Comparison of ENCODE assay signal across 1 cellular context in the genomic region with DNA sequence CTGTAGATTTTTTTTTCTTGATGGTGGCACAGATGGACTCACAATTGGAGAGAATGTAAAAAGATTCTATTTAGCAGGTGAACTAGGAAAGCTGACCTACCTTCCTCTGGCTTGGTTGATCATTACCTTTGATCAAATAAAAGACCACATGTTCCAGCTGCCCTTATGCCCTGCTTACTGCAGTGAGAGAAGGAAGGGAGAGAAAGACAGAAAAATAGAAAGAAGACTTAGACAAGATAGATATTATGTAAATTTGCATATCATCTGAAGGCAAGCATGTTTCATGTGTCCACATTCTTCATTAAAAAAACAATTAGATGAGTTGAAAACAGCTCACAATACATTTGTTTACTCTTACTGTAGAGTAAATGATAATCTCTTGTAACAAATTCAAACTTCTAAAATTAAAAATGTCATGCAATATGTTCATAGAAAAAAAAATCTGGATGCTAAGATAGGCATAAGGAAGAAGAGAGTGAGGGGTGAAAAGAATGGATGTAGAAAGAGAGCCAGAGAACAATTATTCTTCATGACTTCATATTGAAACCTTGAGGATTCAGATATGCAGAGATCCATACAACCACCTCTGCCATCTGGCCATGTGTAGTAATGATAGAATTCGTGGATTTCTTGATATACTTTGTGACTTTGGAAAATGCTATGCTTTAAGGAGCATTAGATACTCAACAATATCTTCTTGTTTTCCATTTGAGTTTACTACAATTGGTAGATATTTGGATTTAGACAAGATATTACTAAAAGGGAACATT.
A peak's percentile ranks its signal among the peaks of the same experiment; 100 is the strongest.
TF ChIP-seq lines count a peak whose summit lies in the region.

No MANE protein-coding gene starts in this region.

TF ChIP-seq in HepG2, 621 proteins besides CTCF, POLR2A, EP300 and RAD21 (continued from another document and continues in another):
- TF ChIP-seq, protein P1, sequence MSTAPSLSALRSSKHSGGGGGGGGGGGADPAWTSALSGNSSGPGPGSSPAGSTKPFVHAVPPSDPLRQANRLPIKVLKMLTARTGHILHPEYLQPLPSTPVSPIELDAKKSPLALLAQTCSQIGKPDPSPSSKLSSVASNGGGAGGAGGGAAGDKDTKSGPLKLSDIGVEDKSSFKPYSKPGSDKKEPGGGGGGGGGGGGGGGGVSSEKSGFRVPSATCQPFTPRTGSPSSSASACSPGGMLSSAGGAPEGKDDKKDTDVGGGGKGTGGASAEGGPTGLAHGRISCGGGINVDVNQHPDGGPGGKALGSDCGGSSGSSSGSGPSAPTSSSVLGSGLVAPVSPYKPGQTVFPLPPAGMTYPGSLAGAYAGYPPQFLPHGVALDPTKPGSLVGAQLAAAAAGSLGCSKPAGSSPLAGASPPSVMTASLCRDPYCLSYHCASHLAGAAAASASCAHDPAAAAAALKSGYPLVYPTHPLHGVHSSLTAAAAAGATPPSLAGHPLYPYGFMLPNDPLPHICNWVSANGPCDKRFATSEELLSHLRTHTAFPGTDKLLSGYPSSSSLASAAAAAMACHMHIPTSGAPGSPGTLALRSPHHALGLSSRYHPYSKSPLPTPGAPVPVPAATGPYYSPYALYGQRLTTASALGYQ (CRISPR knock-in tag; IDR thresholded peaks at IDR 0.05) = peak; percentile 52; the same call in 1 of the 2 replicates
- no peak for TF ChIP-seq ZNF564 (CRISPR knock-in tag; IDR thresholded peaks at IDR 0.05)
- TF ChIP-seq, protein P2, sequence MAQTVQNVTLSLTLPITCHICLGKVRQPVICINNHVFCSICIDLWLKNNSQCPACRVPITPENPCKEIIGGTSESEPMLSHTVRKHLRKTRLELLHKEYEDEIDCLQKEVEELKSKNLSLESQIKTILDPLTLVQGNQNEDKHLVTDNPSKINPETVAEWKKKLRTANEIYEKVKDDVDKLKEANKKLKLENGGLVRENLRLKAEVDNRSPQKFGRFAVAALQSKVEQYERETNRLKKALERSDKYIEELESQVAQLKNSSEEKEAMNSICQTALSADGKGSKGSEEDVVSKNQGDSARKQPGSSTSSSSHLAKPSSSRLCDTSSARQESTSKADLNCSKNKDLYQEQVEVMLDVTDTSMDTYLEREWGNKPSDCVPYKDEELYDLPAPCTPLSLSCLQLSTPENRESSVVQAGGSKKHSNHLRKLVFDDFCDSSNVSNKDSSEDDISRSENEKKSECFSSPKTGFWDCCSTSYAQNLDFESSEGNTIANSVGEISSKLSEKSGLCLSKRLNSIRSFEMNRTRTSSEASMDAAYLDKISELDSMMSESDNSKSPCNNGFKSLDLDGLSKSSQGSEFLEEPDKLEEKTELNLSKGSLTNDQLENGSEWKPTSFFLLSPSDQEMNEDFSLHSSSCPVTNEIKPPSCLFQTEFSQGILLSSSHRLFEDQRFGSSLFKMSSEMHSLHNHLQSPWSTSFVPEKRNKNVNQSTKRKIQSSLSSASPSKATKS (CRISPR knock-in tag; IDR thresholded peaks at IDR 0.05) = no peak
- TF ChIP-seq MED8 (CRISPR knock-in tag; IDR thresholded peaks at IDR 0.05; ENCODE audit: insufficient replicate concordance) = no peak
- TF ChIP-seq MTA3 (CRISPR knock-in tag; IDR thresholded peaks at IDR 0.05) = no peak
- TF ChIP-seq SATB2 (CRISPR knock-in tag; IDR thresholded peaks at IDR 0.05) = no peak
- TF ChIP-seq JUND (CRISPR knock-in tag; IDR thresholded peaks at IDR 0.05) = no peak
- 0 out of 2 replicates have a peak, but pooled peaks have one; percentile 56 for TF ChIP-seq ZNF264 (CRISPR knock-in tag; IDR thresholded peaks at IDR 0.05)
- no peak for TF ChIP-seq SIN3A (IDR thresholded peaks at IDR 0.05; ENCODE audit: borderline replicate concordance, low read depth, low read length)
- TF ChIP-seq IRF2 (CRISPR knock-in tag; IDR thresholded peaks at IDR 0.05) = no peak; the same call in 1 of the 2 replicates
- TF ChIP-seq ZNF331 (CRISPR knock-in tag; IDR thresholded peaks at IDR 0.05) = peak; percentile 7; the same call in 1 of the 2 replicates
- TF ChIP-seq, protein P3, sequence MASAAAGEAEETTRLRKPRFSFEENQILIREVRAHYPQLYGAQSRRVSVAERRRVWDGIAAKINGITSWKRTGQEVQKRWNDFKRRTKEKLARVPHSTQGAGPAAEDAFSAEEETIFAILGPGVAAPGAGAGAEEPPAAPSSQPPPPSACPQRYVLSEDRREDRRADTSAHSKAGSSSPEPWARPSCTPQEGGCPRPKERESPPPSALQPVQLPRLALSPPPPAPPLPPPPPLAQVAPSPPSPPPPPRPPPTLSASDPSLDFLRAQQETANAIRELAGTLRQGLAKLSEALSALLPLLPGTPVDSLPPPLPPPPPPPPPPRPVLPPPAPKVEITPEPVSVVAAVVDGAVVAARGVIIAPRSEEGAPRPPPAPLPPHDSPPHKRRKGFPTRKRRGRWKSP (CRISPR knock-in tag; IDR thresholded peaks at IDR 0.05) = no peak
- TF ChIP-seq ZNF468 (CRISPR knock-in tag; IDR thresholded peaks at IDR 0.05) = no peak
- TF ChIP-seq MTF2 (CRISPR knock-in tag; IDR thresholded peaks at IDR 0.05; ENCODE audit: borderline replicate concordance) = no peak
- TF ChIP-seq, protein P4, sequence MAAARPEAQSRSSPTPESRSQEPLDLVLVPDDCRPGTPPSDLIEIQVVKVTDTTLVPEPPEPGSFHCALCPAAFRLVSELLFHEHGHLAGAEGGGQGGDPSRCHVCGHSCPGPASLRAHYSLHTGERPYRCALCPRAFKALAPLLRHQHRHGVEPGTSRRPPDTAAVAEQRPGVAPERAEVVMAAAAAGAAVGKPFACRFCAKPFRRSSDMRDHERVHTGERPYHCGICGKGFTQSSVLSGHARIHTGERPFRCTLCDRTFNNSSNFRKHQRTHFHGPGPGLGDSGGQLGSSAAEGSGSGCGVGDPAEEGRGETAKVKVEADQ (CRISPR knock-in tag; IDR thresholded peaks at IDR 0.05; ENCODE audit: borderline replicate concordance) = peak; percentile 50; the same call in 1 of the 2 replicates
- TF ChIP-seq SP5 (CRISPR knock-in tag; IDR thresholded peaks at IDR 0.05; ENCODE audit: borderline replicate concordance, low read depth) = no peak
- TF ChIP-seq RCOR2 (CRISPR knock-in tag; IDR thresholded peaks at IDR 0.05) = no peak
- TF ChIP-seq, protein P5, sequence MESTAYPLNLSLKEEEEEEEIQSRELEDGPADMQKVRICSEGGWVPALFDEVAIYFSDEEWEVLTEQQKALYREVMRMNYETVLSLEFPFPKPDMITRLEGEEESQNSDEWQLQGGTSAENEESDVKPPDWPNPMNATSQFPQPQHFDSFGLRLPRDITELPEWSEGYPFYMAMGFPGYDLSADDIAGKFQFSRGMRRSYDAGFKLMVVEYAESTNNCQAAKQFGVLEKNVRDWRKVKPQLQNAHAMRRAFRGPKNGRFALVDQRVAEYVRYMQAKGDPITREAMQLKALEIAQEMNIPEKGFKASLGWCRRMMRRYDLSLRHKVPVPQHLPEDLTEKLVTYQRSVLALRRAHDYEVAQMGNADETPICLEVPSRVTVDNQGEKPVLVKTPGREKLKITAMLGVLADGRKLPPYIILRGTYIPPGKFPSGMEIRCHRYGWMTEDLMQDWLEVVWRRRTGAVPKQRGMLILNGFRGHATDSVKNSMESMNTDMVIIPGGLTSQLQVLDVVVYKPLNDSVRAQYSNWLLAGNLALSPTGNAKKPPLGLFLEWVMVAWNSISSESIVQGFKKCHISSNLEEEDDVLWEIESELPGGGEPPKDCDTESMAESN (CRISPR knock-in tag; conservative IDR thresholded peaks at IDR 0.05) = no peak
- TF ChIP-seq, protein P6, sequence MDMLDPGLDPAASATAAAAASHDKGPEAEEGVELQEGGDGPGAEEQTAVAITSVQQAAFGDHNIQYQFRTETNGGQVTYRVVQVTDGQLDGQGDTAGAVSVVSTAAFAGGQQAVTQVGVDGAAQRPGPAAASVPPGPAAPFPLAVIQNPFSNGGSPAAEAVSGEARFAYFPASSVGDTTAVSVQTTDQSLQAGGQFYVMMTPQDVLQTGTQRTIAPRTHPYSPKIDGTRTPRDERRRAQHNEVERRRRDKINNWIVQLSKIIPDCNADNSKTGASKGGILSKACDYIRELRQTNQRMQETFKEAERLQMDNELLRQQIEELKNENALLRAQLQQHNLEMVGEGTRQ (IDR thresholded peaks at IDR 0.05; ENCODE audit: low read depth, low read length) = no peak
- TF ChIP-seq, protein P6 (CRISPR knock-in tag; IDR thresholded peaks at IDR 0.05; ENCODE audit: borderline replicate concordance) = peak; percentile 30; the same call in 1 of the 2 replicates
- TF ChIP-seq ZNF766 (CRISPR knock-in tag; IDR thresholded peaks at IDR 0.05; ENCODE audit: borderline replicate concordance) = no peak
- TF ChIP-seq NR3C1 (CRISPR knock-in tag; IDR thresholded peaks at IDR 0.05) = no peak
- TF ChIP-seq FOXK1 (CRISPR knock-in tag; IDR thresholded peaks at IDR 0.05; ENCODE audit: borderline replicate concordance, low read depth) = no peak
- TF ChIP-seq, protein P7, sequence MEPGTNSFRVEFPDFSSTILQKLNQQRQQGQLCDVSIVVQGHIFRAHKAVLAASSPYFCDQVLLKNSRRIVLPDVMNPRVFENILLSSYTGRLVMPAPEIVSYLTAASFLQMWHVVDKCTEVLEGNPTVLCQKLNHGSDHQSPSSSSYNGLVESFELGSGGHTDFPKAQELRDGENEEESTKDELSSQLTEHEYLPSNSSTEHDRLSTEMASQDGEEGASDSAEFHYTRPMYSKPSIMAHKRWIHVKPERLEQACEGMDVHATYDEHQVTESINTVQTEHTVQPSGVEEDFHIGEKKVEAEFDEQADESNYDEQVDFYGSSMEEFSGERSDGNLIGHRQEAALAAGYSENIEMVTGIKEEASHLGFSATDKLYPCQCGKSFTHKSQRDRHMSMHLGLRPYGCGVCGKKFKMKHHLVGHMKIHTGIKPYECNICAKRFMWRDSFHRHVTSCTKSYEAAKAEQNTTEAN (CRISPR knock-in tag; conservative IDR thresholded peaks at IDR 0.05) = no peak
- TF ChIP-seq KLF16 (CRISPR knock-in tag; IDR thresholded peaks at IDR 0.05) = no peak
- no peak for TF ChIP-seq MLLT10 (CRISPR knock-in tag; IDR thresholded peaks at IDR 0.05)
- TF ChIP-seq, protein P8, sequence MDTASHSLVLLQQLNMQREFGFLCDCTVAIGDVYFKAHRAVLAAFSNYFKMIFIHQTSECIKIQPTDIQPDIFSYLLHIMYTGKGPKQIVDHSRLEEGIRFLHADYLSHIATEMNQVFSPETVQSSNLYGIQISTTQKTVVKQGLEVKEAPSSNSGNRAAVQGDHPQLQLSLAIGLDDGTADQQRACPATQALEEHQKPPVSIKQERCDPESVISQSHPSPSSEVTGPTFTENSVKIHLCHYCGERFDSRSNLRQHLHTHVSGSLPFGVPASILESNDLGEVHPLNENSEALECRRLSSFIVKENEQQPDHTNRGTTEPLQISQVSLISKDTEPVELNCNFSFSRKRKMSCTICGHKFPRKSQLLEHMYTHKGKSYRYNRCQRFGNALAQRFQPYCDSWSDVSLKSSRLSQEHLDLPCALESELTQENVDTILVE (CRISPR knock-in tag; IDR thresholded peaks at IDR 0.05) = 0 out of 2 replicates have a peak, but pooled peaks have one; percentile 29
- no peak for TF ChIP-seq ZBTB8A (CRISPR knock-in tag; IDR thresholded peaks at IDR 0.05; ENCODE audit: borderline replicate concordance, low read depth)
- no peak for TF ChIP-seq XRCC5 (optimal IDR thresholded peaks at IDR 0.05; ENCODE audit: low read length)
- TF ChIP-seq, protein P9, sequence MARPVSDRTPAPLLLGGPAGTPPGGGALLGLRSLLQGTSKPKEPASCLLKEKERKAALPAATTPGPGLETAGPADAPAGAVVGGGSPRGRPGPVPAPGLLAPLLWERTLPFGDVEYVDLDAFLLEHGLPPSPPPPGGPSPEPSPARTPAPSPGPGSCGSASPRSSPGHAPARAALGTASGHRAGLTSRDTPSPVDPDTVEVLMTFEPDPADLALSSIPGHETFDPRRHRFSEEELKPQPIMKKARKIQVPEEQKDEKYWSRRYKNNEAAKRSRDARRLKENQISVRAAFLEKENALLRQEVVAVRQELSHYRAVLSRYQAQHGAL (CRISPR knock-in tag; IDR thresholded peaks at IDR 0.05; ENCODE audit: not compliant biosample characterization) = no peak
- TF ChIP-seq ZNF737 (CRISPR knock-in tag; IDR thresholded peaks at IDR 0.05; ENCODE audit: borderline replicate concordance) = no peak
- TF ChIP-seq CHD4 (IDR thresholded peaks at IDR 0.05; ENCODE audit: borderline replicate concordance, low read length) = no peak
- TF ChIP-seq, protein P10, sequence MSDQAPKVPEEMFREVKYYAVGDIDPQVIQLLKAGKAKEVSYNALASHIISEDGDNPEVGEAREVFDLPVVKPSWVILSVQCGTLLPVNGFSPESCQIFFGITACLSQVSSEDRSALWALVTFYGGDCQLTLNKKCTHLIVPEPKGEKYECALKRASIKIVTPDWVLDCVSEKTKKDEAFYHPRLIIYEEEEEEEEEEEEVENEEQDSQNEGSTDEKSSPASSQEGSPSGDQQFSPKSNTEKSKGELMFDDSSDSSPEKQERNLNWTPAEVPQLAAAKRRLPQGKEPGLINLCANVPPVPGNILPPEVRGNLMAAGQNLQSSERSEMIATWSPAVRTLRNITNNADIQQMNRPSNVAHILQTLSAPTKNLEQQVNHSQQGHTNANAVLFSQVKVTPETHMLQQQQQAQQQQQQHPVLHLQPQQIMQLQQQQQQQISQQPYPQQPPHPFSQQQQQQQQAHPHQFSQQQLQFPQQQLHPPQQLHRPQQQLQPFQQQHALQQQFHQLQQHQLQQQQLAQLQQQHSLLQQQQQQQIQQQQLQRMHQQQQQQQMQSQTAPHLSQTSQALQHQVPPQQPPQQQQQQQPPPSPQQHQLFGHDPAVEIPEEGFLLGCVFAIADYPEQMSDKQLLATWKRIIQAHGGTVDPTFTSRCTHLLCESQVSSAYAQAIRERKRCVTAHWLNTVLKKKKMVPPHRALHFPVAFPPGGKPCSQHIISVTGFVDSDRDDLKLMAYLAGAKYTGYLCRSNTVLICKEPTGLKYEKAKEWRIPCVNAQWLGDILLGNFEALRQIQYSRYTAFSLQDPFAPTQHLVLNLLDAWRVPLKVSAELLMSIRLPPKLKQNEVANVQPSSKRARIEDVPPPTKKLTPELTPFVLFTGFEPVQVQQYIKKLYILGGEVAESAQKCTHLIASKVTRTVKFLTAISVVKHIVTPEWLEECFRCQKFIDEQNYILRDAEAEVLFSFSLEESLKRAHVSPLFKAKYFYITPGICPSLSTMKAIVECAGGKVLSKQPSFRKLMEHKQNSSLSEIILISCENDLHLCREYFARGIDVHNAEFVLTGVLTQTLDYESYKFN (CRISPR knock-in tag; conservative IDR thresholded peaks at IDR 0.05) = peak; percentile 89
- TF ChIP-seq FLYWCH1 (CRISPR knock-in tag; IDR thresholded peaks at IDR 0.05) = no peak
- TF ChIP-seq, protein P11, sequence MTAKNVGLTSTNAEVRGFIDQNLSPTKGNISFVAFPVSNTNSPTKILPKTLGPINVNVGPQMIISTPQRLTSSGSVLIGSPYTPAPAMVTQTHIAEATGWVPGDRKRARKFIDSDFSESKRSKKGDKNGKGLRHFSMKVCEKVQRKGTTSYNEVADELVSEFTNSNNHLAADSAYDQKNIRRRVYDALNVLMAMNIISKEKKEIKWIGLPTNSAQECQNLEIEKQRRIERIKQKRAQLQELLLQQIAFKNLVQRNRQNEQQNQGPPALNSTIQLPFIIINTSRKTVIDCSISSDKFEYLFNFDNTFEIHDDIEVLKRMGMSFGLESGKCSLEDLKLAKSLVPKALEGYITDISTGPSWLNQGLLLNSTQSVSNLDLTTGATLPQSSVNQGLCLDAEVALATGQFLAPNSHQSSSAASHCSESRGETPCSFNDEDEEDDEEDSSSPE (CRISPR knock-in tag; IDR thresholded peaks at IDR 0.05) = no peak
- no peak; the same call in 1 of the 2 replicates for TF ChIP-seq SALL1 (CRISPR knock-in tag; IDR thresholded peaks at IDR 0.05)
- no peak for TF ChIP-seq ZNF333 (CRISPR knock-in tag; IDR thresholded peaks at IDR 0.05; ENCODE audit: borderline replicate concordance)
